In genomic region chr7:1368682-1369571, GRCh38 we compare ENCODE assay signal across 8 cellular contexts.
A peak's percentile ranks its signal among the peaks of the same experiment; 100 is the strongest.
DNase-seq lines count a peak whose midpoint lies in the region; ATAC-seq and TF ChIP-seq lines count a peak whose summit lies in the region.

No MANE protein-coding gene starts in this region.

- TF ChIP-seq CTCF in suprapubic skin (IDR thresholded peaks at IDR 0.05) = peak in 1 of 2 donors; percentile 11
- TF ChIP-seq CTCF in sigmoid colon (IDR thresholded peaks at IDR 0.05) = no peak

- H3K27ac ChIP-seq in suprapubic skin = no peak overlapping the region
- H3K27ac ChIP-seq in sigmoid colon = no peak overlapping the region

- no peaks in the 10 kb centered on the region for H3K36me3 ChIP-seq in suprapubic skin
- H3K36me3 ChIP-seq in sigmoid colon = no peaks in the 10 kb centered on the region

- in situ Hi-C loops in G401 (cut with HindIII; ENCODE audit: low sequenced_read_pairs) = no loop called here

- peak overlapping the region; percentile 60 for H3K4me3 Mint-ChIP-seq in memory B cell

- no peaks in the 10 kb centered on the region for H3K4me1 Mint-ChIP-seq in memory B cell

- TF ChIP-seq EP300 in suprapubic skin (IDR thresholded peaks at IDR 0.05) (no peak), sigmoid colon (IDR thresholded peaks at IDR 0.05) (no peak)

- H3K27me3 Mint-ChIP-seq in memory B cell = peaks cover 27% of the 10 kb centered on the region

- intact Hi-C loops in sigmoid colon (cut with DNase I) = no loop called here

- H3K27ac Mint-ChIP-seq in memory B cell = no peak overlapping the region

- peaks cover 6% of the 10 kb centered on the region for H3K9me3 ChIP-seq in suprapubic skin
- peaks cover 0 to 3% (median 0%) of the 10 kb centered on the region in 4 donors for H3K9me3 ChIP-seq in sigmoid colon

- peaks cover 96% of the 10 kb centered on the region for H3K27me3 ChIP-seq in suprapubic skin
- H3K27me3 ChIP-seq in sigmoid colon = peaks cover 38 to 98% (median 83%) of the 10 kb centered on the region in 3 donors

- peak; percentile 42 for ATAC-seq in memory B cell (ENCODE audit: low read depth)
- no peak for ATAC-seq in HG03175 (IDR thresholded peaks at IDR 0.05; ENCODE audit: unreplicated experiment)
- no peak for ATAC-seq in HG02571 (IDR thresholded peaks at IDR 0.05; ENCODE audit: unreplicated experiment)

- DNase-seq in G401 (ENCODE audit: low spot score) = peak; percentile 13
- DNase-seq in NAMALWA (ENCODE audit: low spot score) = peak; percentile 49
- peak; percentile 45 to 49 for DNase-seq in activated CD4-positive, alpha-beta T cell treated with anti-CD3 and anti-CD28 coated beads, Interleukin-2, amount 50 U/mL, for 48 hours
- no peak for DNase-seq in memory B cell (ENCODE audit: low spot score in 2 of 2)
- no peak for DNase-seq in suprapubic skin (ENCODE audit: low spot score in 2 of 2)
- DNase-seq in sigmoid colon = no peak

- 15% methylated on average over 5 of the region's 74 CpGs for WGBS in suprapubic skin
- WGBS in sigmoid colon, 2 donors = 3 to 9% methylated on average over 74 of the region's 74 CpGs

- TF ChIP-seq POLR2A in suprapubic skin (IDR thresholded peaks at IDR 0.05) (no peak), sigmoid colon (IDR thresholded peaks at IDR 0.05) (no peak)

- H3K4me3 ChIP-seq in suprapubic skin (no peak overlapping the region), sigmoid colon (no peak overlapping the region)

- H3K4me1 ChIP-seq in suprapubic skin (peaks cover 10% of the 10 kb centered on the region), sigmoid colon (peaks cover 0 to 10% (median 9%) of the 10 kb centered on the region in 4 donors)

- H3K36me3 Mint-ChIP-seq in memory B cell = no peaks in the 10 kb centered on the region

- H3K9me3 Mint-ChIP-seq in memory B cell = peaks cover 3% of the 10 kb centered on the region

Comparison
In these comparisons a context has a peak if more than half of its experiments do, and no peak if none do; other contexts are left out.
1. DNase-seq: peak in G401 (single experiment), NAMALWA (single experiment) and activated CD4-positive, alpha-beta T cell treated with anti-CD3 and anti-CD28 coated beads, Interleukin-2, amount 50 U/mL, for 48 hours (2 of 2); none in memory B cell (0 of 2), suprapubic skin (0 of 2) and sigmoid colon (single experiment).